14 cellular contexts compared by ENCODE assay signal in genomic region chr15:27095809-27096580, GRCh38.
DNase-seq lines count a peak whose midpoint lies in the region; TF ChIP-seq lines count a peak whose summit lies in the region.
"Had no signal": no experiment of that assay in that cellular context is flagged by ENCODE, and none has a peak within 500 bp of the region (broad histone marks: within the 10 kb centered on the region; RNA-seq: fewer than 3 reads in every experiment).

No MANE protein-coding gene starts in this region.

- no peaks in the 10 kb centered on the region for H3K9me3 ChIP-seq in neural progenitor cell (ENCODE audit: low read depth)
- H3K9me3 ChIP-seq: psoas muscle had no signal

- H3K36me3 ChIP-seq in neural progenitor cell: no peaks in the 10 kb centered on the region

- H3K27ac Mint-ChIP-seq in brain: peak overlapping the region; percentile 25 to 83 (median 56)
- peak overlapping the region; percentile 74 for H3K27ac Mint-ChIP-seq in neural progenitor cell
- H3K27ac Mint-ChIP-seq: activated naive CD4-positive, alpha-beta T cell treated with anti-CD3 and anti-CD28 coated beads, Interleukin-2, amount 50 U/mL, for 24 hours; B cell had no signal

- H4K20me1 ChIP-seq in neural progenitor cell (ENCODE audit: low read depth): no peaks in the 10 kb centered on the region

- H3K27me3 Mint-ChIP-seq in brain (peaks cover 7% of the 10 kb centered on the region), neural progenitor cell (ENCODE audit: insufficient read depth, low read depth) (no peaks in the 10 kb centered on the region)
- H3K27me3 Mint-ChIP-seq: B cell had no signal

- no peaks in the 10 kb centered on the region for H3K27me3 ChIP-seq in neural progenitor cell

- H3K9ac ChIP-seq in neural progenitor cell: no peak overlapping the region

- DNase-seq in G401 (ENCODE audit: low spot score): peak; percentile 41
- peak; percentile 76 for DNase-seq in NCI-H69 (lab: John Stamatoyannopoulos, UW)
- no peak for DNase-seq in neural progenitor cell (ENCODE audit: low spot score)
- no peak for DNase-seq in AG20443 (ENCODE audit: low spot score)
- DNase-seq in DMS79 (lab: John Stamatoyannopoulos, UW): no peak
- no peak for DNase-seq in NCI-H510A treated with DMSO at 0.1 percent for 48 hours (lab: John Stamatoyannopoulos, UW)
- DNase-seq in posterior vena cava (ENCODE audit: low spot score): no peak
- DNase-seq: activated CD4-positive, alpha-beta T cell treated with anti-CD3 and anti-CD28 coated beads, Interleukin-2, amount 50 U/mL, for 1 hour; effector memory CD4-positive, alpha-beta T cell; NCI-H187 treated with DMSO at 0.1 percent for 48 hours; psoas muscle had no signal

- H3K4me3 ChIP-seq in neural progenitor cell: no peak overlapping the region
- H3K4me3 ChIP-seq: psoas muscle had no signal

- H3K4me1 Mint-ChIP-seq in brain (peaks cover 37% of the 10 kb centered on the region), neural progenitor cell (peaks cover 19% of the 10 kb centered on the region)
- H3K4me1 Mint-ChIP-seq: activated naive CD4-positive, alpha-beta T cell treated with anti-CD3 and anti-CD28 coated beads, Interleukin-2, amount 50 U/mL, for 24 hours; B cell had no signal

- TF ChIP-seq CTCF in brain (conservative IDR thresholded peaks at IDR 0.05) (no peak), neural progenitor cell (IDR thresholded peaks at IDR 0.05) (no peak)

- H3K36me3 Mint-ChIP-seq in brain (no peaks in the 10 kb centered on the region), neural progenitor cell (no peaks in the 10 kb centered on the region)
- H3K36me3 Mint-ChIP-seq: activated naive CD4-positive, alpha-beta T cell treated with anti-CD3 and anti-CD28 coated beads, Interleukin-2, amount 50 U/mL, for 24 hours had no signal

- intact Hi-C loops in posterior vena cava (cut with DNase I): no loop called here

- H3K4me1 ChIP-seq in neural progenitor cell: no peaks in the 10 kb centered on the region
- H3K4me1 ChIP-seq: psoas muscle had no signal

- no peak overlapping the region for H3K4me2 ChIP-seq in neural progenitor cell

- H3K9me3 Mint-ChIP-seq in brain: peaks cover 0 to 7% (median 0%) of the 10 kb centered on the region in 5 experiments
- no peaks in the 10 kb centered on the region for H3K9me3 Mint-ChIP-seq in neural progenitor cell

- no peaks in the 10 kb centered on the region for H3K79me2 ChIP-seq in neural progenitor cell (ENCODE audit: low read depth)

- no peak overlapping the region for H2AFZ ChIP-seq in neural progenitor cell (replicated peaks)

- no peaks in the 10 kb centered on the region for H3F3A ChIP-seq in neural progenitor cell (ENCODE audit: low read depth)

- in situ Hi-C loops in G401 (cut with HindIII; ENCODE audit: low sequenced_read_pairs): no loop called here

- H3K27ac ChIP-seq in neural progenitor cell: no peak overlapping the region
- H3K27ac ChIP-seq: psoas muscle had no signal

- H3K4me3 Mint-ChIP-seq in brain (no peak overlapping the region), neural progenitor cell (no peak overlapping the region)
- H3K4me3 Mint-ChIP-seq: activated naive CD4-positive, alpha-beta T cell treated with anti-CD3 and anti-CD28 coated beads, Interleukin-2, amount 50 U/mL, for 24 hours; B cell had no signal

Comparison
In these comparisons a context has a peak if more than half of its experiments do, and no peak if none do; other contexts are left out.
1. DNase-seq: peak in G401 (single experiment) and NCI-H69 (single experiment); none in neural progenitor cell (single experiment), AG20443 (single experiment), DMS79 (single experiment), NCI-H510A treated with DMSO at 0.1 percent for 48 hours (single experiment) and posterior vena cava (single experiment).